ENCODE assay signal across 26 cellular contexts in the genomic region with DNA sequence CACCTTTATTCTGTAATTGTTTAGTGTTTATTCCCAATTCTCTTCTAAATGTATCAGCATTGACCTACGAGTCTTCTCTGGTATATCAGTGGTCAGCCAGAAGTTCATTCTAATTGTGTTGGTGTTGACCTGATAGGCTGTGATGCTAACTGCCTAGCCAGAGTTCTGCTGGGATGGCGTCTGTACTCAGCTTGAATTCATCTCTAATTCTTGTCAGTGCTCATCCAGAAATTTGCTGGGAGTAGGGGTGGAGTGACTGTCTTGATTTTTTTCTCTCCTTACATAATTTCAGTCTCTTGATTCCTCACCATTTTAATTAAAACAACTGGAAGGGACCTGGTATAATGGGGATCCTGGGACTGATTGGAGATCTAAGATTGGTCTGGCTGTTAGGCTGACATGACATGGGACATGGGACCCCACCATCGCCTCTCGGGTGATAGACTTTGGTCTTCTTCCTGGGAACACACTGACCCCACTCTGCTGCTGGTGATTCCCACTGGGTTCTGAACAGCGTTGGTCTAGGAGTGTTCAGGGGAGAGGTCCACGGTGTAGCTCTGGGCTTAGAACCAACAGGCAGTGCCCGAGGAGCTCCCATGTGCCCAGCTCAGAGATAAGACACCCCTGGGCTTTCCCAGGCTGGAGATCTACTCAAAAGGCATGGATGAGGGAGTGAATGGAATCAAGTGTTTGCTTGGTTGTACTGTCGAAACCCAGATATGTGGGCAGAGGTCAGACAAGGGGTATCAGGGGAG. TPM values are rescaled to one million over a fixed set of nuclear protein-coding genes. Genes with fewer than 3 reads are reported as not detected.
"Had no signal": no experiment of that assay in that cellular context is flagged by ENCODE, and none has a peak within 500 bp of the region (broad histone marks: within the 10 kb centered on the region; RNA-seq: fewer than 3 reads in every experiment).

No MANE protein-coding gene starts in this region.

- H3K36me3 ChIP-seq: ascending aorta had no signal

- H3K27me3 ChIP-seq: body of pancreas had no signal

- ATAC-seq: activated CD8-positive, alpha-beta T cell treated with anti-CD3 and anti-CD28 coated beads, Interleukin-2, amount 10 ng/mL, durations not matched to agents 7 days and 5 days; body of pancreas; T-helper 17 cell; WTC11 had no signal

- DNase-seq: activated CD4-positive, alpha-beta T cell treated with anti-CD3 and anti-CD28 coated beads for 48 hours; activated CD4-positive, alpha-beta T cell treated with anti-CD3 and anti-CD28 coated beads, Interleukin-2, amount 50 U/mL, for 4 hours; activated CD4-positive, CD25-positive, alpha-beta regulatory T cell treated with anti-CD3 and anti-CD28 coated beads, Interleukin-2, amount 50 U/mL, for 72 hours; activated CD8-positive, alpha-beta memory T cell treated with anti-CD3 and anti-CD28 coated beads, Interleukin-2, amount 50 U/mL, for 48 hours; activated CD8-positive, alpha-beta T cell treated with anti-CD3 and anti-CD28 coated beads, Interleukin-2, amount 10 ng/mL, durations not matched to agents 7 days and 5 days; activated effector memory CD4-positive, alpha-beta T cell treated with Interleukin-2 at 50 U/mL for 16 hours; activated naive CD4-positive, alpha-beta T cell; activated T-cell treated with anti-CD3 and anti-CD28 coated beads, Interleukin-2, amount 50 U/mL, for 1 hour; amniotic stem cell; body of pancreas; MV-4-11; NCI-H1092 treated with DMSO at 0.1 percent for 48 hours; NCI-H1417 treated with DMSO at 0.1 percent for 48 hours; NCI-H1694; NCI-H2029; NCI-H2107; NCI-H69; SIG-M5; T-helper 17 cell; T-helper 9 cell had no signal

- H3K4me3 ChIP-seq: ascending aorta, body of pancreas had no signal

- H3K9me3 ChIP-seq: ascending aorta, body of pancreas had no signal

- H3K9ac ChIP-seq: KMS-11 had no signal

- H3K4me2 ChIP-seq: KMS-11 had no signal

- H3K4me1 ChIP-seq: ascending aorta had no signal

- H3K27ac ChIP-seq: ascending aorta, KMS-11 had no signal

RNA-seq across cellular contexts. Expression of gene NEURL1, which starts 3.8 kb away (rescaled TPM):
- total RNA-seq: ascending aorta, MCF 10A, RPMI7951 had no signal

RNA-seq across cellular contexts. Expression of gene CALHM3, which starts 18.3 kb away (rescaled TPM):
- total RNA-seq: activated T-helper 1 cell treated with anti-CD3 and anti-CD28 coated beads, Interleukin-12 subunit alpha, Interleukin-12 subunit beta, Interleukin-2, Interleukin-4 antibody, amounts not matched to agents 30 ng/mL and 10 ng/mL and 1 ng/mL, durations not matched to agents 14 hours and 24 hours and 36 hours; ascending aorta; MCF 10A; T-helper 17 cell had no signal

RNA-seq across cellular contexts. Expression of gene CALHM1, which starts 38.6 kb away (rescaled TPM):
- total RNA-seq: activated T-helper 1 cell treated with anti-CD3 and anti-CD28 coated beads, Interleukin-12 subunit alpha, Interleukin-12 subunit beta, Interleukin-2, Interleukin-4 antibody, amounts not matched to agents 30 ng/mL and 10 ng/mL and 1 ng/mL, durations not matched to agents 14 hours and 24 hours and 36 hours; ascending aorta; body of pancreas; MCF 10A; RPMI7951; T-helper 17 cell had no signal
